ENCODE assay signal across 2 cellular contexts in genomic region chr1:38135621-38136414, GRCh38.
A peak's percentile ranks its signal among the peaks of the same experiment; 100 is the strongest.
TF ChIP-seq lines count a peak whose summit lies in the region.

No MANE protein-coding gene starts in this region.

TF ChIP-seq in IMR-90, 13 proteins besides CTCF, POLR2A, EP300 and RAD21 (continued from another document):
- TF ChIP-seq NFE2L2 (IDR thresholded peaks at IDR 0.05; ENCODE audit: low read depth, low read length) = no peak
- TF ChIP-seq MXI1 (IDR thresholded peaks at IDR 0.05; ENCODE audit: borderline replicate concordance, low read depth, low read length) = no peak
- no peak for TF ChIP-seq SMC3 (IDR thresholded peaks at IDR 0.05; ENCODE audit: low read depth, low read length)
- no peak for TF ChIP-seq BHLHE40 (IDR thresholded peaks at IDR 0.05; ENCODE audit: low read depth, low read length)
- TF ChIP-seq FOS (IDR thresholded peaks at IDR 0.05; ENCODE audit: low read depth, low read length) = no peak
- no peak for TF ChIP-seq USF2 (IDR thresholded peaks at IDR 0.05; ENCODE audit: low read depth, low read length)
- TF ChIP-seq RCOR1 (IDR thresholded peaks at IDR 0.05; ENCODE audit: insufficient replicate concordance, low read length) = no peak
- no peak for TF ChIP-seq MAFK (IDR thresholded peaks at IDR 0.05; ENCODE audit: low read depth, low read length)
- TF ChIP-seq ELK1 (IDR thresholded peaks at IDR 0.05; ENCODE audit: borderline replicate concordance, low read depth, low read length) = no peak
- TF ChIP-seq MAZ (IDR thresholded peaks at IDR 0.05; ENCODE audit: borderline replicate concordance, low read depth, low read length) = no peak
- no peak for TF ChIP-seq CEBPB (IDR thresholded peaks at IDR 0.05; ENCODE audit: low read depth, low read length)

TF ChIP-seq in neural cell, 6 proteins besides CTCF, POLR2A, EP300 and RAD21 (continued from another document):
- peak; percentile 16 for TF ChIP-seq REST (IDR thresholded peaks at IDR 0.05; ENCODE audit: borderline replicate concordance)
